ENCODE assay signal across 8 cellular contexts in the genomic region with DNA sequence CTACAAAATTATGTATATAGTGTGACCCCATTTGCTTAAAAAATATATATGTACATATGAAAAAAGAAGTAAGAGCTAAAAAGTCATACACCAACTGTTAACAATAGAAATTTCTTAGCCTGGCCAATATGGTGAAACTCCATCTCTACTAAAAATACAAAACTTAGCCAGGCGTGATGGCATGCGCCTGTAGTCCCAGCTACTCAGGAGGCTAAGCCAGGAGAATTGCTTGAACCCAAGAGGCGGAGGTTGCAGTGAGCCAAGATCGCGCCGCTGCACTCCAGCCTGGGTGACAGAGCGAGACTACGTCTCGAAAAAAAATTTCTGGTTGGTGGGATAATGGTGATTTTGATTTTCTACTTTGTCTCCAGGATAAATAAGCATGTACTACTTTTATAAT. TPM values are rescaled to one million over a fixed set of nuclear protein-coding genes. Genes with fewer than 3 reads are reported as not detected.
DNase-seq lines count a peak whose midpoint lies in the region; ATAC-seq and TF ChIP-seq lines count a peak whose summit lies in the region.
"Not testable (repeated sequence)": the region's sequence is repeated elsewhere in the genome, so short reads cannot be mapped to it uniquely, and the experiment has no call there.
"Had no signal": no experiment of that assay in that cellular context is flagged by ENCODE, and none has a peak within 500 bp of the region (broad histone marks: within the 10 kb centered on the region; RNA-seq: fewer than 3 reads in every experiment).

No MANE protein-coding gene starts in this region.

- H3K9ac ChIP-seq in skeletal muscle tissue (ENCODE audit: low read depth in 1 of 3, low read length in 3 of 3): not testable (repeated sequence)

- H3K36me3 Mint-ChIP-seq in GM23338 (ENCODE audit: low read depth): not testable (repeated sequence)
- peaks cover 46% of the 10 kb centered on the region for H3K36me3 Mint-ChIP-seq in endothelial cell (ENCODE audit: low read depth, unreplicated experiment)

- TF ChIP-seq CTCF in GM23338 (conservative IDR thresholded peaks at IDR 0.05; ENCODE audit: low read depth in 2 of 2); breast epithelium (IDR thresholded peaks at IDR 0.05); endothelial cell (IDR thresholded peaks at IDR 0.05; ENCODE audit: unreplicated experiment); heart right ventricle (IDR thresholded peaks at IDR 0.05); lower lobe of right lung (IDR thresholded peaks at IDR 0.05); thyroid gland (IDR thresholded peaks at IDR 0.05): not testable (repeated sequence)

- H3K36me3 ChIP-seq in GM23338 (ENCODE audit: insufficient read depth); breast epithelium; heart right ventricle; lower lobe of right lung; skeletal muscle tissue (ENCODE audit: control insufficient read depth in 3 of 3, insufficient read depth in 3 of 3, low read length in 3 of 3); thyroid gland: not testable (repeated sequence)

- H3K79me2 ChIP-seq in GM23338 (replicated peaks; ENCODE audit: insufficient read depth): not testable (repeated sequence)

- H3K4me3 Mint-ChIP-seq in GM23338; endothelial cell (ENCODE audit: unreplicated experiment): not testable (repeated sequence)

- H2AFZ ChIP-seq in GM23338: not testable (repeated sequence)

- DNase-seq in GM23338 (ENCODE audit: low spot score); breast epithelium (ENCODE audit: low spot score in 2 of 2); endothelial cell (ENCODE audit: low spot score); heart right ventricle; lower lobe of right lung: not testable (repeated sequence)
- peak; percentile 22 to 38 for DNase-seq in thyroid gland

- not testable (repeated sequence) for H3K9me3 Mint-ChIP-seq in GM23338; endothelial cell (ENCODE audit: unreplicated experiment)

- H3K9me3 ChIP-seq in breast epithelium; heart right ventricle; lower lobe of right lung; skeletal muscle tissue (ENCODE audit: control insufficient read depth in 3 of 3, low read length in 3 of 3); thyroid gland: not testable (repeated sequence)

- H4K20me1 ChIP-seq in GM23338 (replicated peaks; ENCODE audit: insufficient read depth): not testable (repeated sequence)

- not testable (repeated sequence) for TF ChIP-seq POLR2A in breast epithelium (IDR thresholded peaks at IDR 0.05); thyroid gland (IDR thresholded peaks at IDR 0.05)

- H3K4me1 Mint-ChIP-seq in GM23338: not testable (repeated sequence)
- H3K4me1 Mint-ChIP-seq in endothelial cell (ENCODE audit: unreplicated experiment): peaks cover 71% of the 10 kb centered on the region

- H3K4me2 ChIP-seq in GM23338: not testable (repeated sequence)

- intact Hi-C loops in breast epithelium (cut with DNase I; ENCODE audit: low total_unique reads); lower lobe of right lung (cut with DNase I); thyroid gland (cut with DNase I): not testable (repeated sequence)
- intact Hi-C loops in heart right ventricle (cut with DNase I): loop anchor here in 3 of 10 donors (5.0 to 10.0 kb wide), 4 partner anchors 143 to 667 kb away; no protein-coding TSS in a partner anchor

- H3K27ac Mint-ChIP-seq in GM23338: 0 out of 2 replicates have a peak overlapping the region, but pooled peaks have one; percentile 15
- H3K27ac Mint-ChIP-seq in endothelial cell (ENCODE audit: unreplicated experiment): peak overlapping the region; percentile 96

- not testable (repeated sequence) for H3K4me3 ChIP-seq in GM23338; breast epithelium; heart right ventricle; lower lobe of right lung; skeletal muscle tissue (ENCODE audit: low read length in 3 of 3); thyroid gland (replicated peaks in 1 of 3)

- H3K27me3 ChIP-seq in GM23338 (ENCODE audit: insufficient read depth); breast epithelium; heart right ventricle; lower lobe of right lung (ENCODE audit: low read depth); skeletal muscle tissue (ENCODE audit: control insufficient read depth in 3 of 3, insufficient read depth in 3 of 3, low read length in 3 of 3); thyroid gland: not testable (repeated sequence)

- 98% methylated on average over 9 of the region's 9 CpGs for WGBS in heart right ventricle, 2 donors
- WGBS in thyroid gland, 2 donors: 50 to 72% methylated on average over 9 of the region's 9 CpGs

- ATAC-seq in GM23338, heart right ventricle, lower lobe of right lung: not testable (repeated sequence)

- H3F3A ChIP-seq in GM23338 (replicated peaks; ENCODE audit: low read depth): not testable (repeated sequence)

- H3K9me2 ChIP-seq in GM23338 (ENCODE audit: insufficient read depth): not testable (repeated sequence)

- not testable (repeated sequence) for H3K27ac ChIP-seq in GM23338 (ENCODE audit: low read depth)
- H3K27ac ChIP-seq in breast epithelium (peak overlapping the region; percentile 41 to 45), heart right ventricle (peak overlapping the region in 9 of 10 donors; percentile 30 to 82 (median 61)), lower lobe of right lung (peak overlapping the region; percentile 25), skeletal muscle tissue (ENCODE audit: low read depth, low read length) (peak overlapping the region; percentile 53), thyroid gland (peak overlapping the region in 1 of 3 donors; percentile 8)

- H3K27me3 Mint-ChIP-seq in GM23338 (ENCODE audit: insufficient read depth, low read depth, poor library complexity); endothelial cell (ENCODE audit: unreplicated experiment): not testable (repeated sequence)

- H3K4me1 ChIP-seq in GM23338 (ENCODE audit: insufficient read depth); breast epithelium; thyroid gland: not testable (repeated sequence)
- peaks cover 0 to 68% (median 22%) of the 10 kb centered on the region in 9 donors for H3K4me1 ChIP-seq in heart right ventricle
- H3K4me1 ChIP-seq in lower lobe of right lung: peaks cover 16% of the 10 kb centered on the region
- peaks cover 8 to 12% (median 11%) of the 10 kb centered on the region in 3 donors for H3K4me1 ChIP-seq in skeletal muscle tissue (ENCODE audit: control insufficient read depth in 3 of 3, insufficient read depth in 3 of 3, low read length in 3 of 3)

RNA-seq across cellular contexts. Expression of a gene that starts 34.4 kb away (rescaled TPM):
- total RNA-seq in GM23338 (2014; rRNA removed; shearing (Covaris generic)): 0.69 TPM in 1 of 2 replicates, not detected in the other
- polyA plus RNA-seq in GM23338 (2016; fragmentation: Nextera tagmentation; extraction: Ambion mirVana) (0.19 and 0.23 TPM in 2 replicates), heart right ventricle (10 to 100 TPM; 14.9 to 22.4 TPM)
- total RNA-seq in breast epithelium (10 to 100 TPM in 2 of 3 donors, 1 to 10 TPM in 1; 9.3 to 23.9 (median 13.1) TPM), endothelial cell (ENCODE audit: unreplicated experiment) (487 TPM), heart right ventricle (10 to 100 TPM; 46.9 to 77.4 (median 66.4) TPM), lower lobe of right lung (13.7 TPM), skeletal muscle tissue (49.1 TPM), thyroid gland (10 to 100 TPM; 30.9 to 46.9 (median 34.8) TPM)
- total RNA-seq: HepG2 had no signal
